1 cellular context compared by ENCODE assay signal in the genomic region with DNA sequence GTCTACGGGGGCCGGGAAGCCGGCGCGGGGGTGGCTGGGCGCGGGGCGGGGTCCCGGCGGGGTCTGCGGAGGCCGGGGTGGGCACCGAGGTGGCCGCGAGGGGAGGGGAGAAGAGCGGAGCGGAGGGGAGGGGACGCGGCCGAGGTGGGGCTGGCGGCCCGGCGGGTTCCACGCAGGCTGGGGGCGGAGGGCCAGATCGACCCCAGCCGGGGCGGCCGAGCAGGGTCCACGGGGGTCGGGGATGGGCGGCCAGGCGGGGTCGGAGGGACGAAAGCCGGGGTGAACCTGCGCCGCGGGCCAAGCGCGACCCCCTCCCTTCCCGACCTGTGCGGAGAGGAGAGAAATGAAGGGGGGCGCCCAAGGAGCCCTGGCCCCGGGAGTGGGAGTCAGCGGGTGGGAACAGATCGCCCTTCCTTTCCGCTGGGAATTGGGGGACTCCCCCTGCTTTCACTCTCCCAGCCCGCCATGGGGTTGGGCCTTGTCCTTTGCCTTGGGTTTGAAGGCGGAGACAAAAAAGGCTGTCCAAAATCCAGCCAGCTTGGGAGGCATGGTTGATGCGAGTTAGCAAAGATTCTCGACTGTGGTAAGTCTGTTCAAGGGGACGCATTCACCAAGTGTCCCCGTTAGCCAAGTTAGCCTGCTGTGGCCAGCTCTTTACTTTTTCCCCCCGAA.
TF ChIP-seq lines count a peak whose summit lies in the region.

No MANE protein-coding gene starts in this region.

TF ChIP-seq in HepG2, 621 proteins besides CTCF, POLR2A, EP300 and RAD21 (continued from another document and continues in another):
- TF ChIP-seq, protein P1, sequence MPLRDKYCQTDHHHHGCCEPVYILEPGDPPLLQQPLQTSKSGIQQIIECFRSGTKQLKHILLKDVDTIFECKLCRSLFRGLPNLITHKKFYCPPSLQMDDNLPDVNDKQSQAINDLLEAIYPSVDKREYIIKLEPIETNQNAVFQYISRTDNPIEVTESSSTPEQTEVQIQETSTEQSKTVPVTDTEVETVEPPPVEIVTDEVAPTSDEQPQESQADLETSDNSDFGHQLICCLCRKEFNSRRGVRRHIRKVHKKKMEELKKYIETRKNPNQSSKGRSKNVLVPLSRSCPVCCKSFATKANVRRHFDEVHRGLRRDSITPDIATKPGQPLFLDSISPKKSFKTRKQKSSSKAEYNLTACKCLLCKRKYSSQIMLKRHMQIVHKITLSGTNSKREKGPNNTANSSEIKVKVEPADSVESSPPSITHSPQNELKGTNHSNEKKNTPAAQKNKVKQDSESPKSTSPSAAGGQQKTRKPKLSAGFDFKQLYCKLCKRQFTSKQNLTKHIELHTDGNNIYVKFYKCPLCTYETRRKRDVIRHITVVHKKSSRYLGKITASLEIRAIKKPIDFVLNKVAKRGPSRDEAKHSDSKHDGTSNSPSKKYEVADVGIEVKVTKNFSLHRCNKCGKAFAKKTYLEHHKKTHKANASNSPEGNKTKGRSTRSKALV (CRISPR knock-in tag; IDR thresholded peaks at IDR 0.05): peak; percentile 36; the same call in 1 of the 2 replicates
- TF ChIP-seq, protein P2, sequence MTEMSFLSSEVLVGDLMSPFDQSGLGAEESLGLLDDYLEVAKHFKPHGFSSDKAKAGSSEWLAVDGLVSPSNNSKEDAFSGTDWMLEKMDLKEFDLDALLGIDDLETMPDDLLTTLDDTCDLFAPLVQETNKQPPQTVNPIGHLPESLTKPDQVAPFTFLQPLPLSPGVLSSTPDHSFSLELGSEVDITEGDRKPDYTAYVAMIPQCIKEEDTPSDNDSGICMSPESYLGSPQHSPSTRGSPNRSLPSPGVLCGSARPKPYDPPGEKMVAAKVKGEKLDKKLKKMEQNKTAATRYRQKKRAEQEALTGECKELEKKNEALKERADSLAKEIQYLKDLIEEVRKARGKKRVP (CRISPR knock-in tag; IDR thresholded peaks at IDR 0.05): no peak
- no peak for TF ChIP-seq TCF12 (IDR thresholded peaks at IDR 0.05)
- TF ChIP-seq TCF12 (CRISPR knock-in tag; IDR thresholded peaks at IDR 0.05): no peak
- TF ChIP-seq CREM (IDR thresholded peaks at IDR 0.05): no peak
- no peak for TF ChIP-seq CREM (CRISPR knock-in tag; IDR thresholded peaks at IDR 0.05)
- no peak for TF ChIP-seq REPIN1 (CRISPR knock-in tag; IDR thresholded peaks at IDR 0.05; ENCODE audit: borderline replicate concordance, low read depth)
- TF ChIP-seq, protein P3, sequence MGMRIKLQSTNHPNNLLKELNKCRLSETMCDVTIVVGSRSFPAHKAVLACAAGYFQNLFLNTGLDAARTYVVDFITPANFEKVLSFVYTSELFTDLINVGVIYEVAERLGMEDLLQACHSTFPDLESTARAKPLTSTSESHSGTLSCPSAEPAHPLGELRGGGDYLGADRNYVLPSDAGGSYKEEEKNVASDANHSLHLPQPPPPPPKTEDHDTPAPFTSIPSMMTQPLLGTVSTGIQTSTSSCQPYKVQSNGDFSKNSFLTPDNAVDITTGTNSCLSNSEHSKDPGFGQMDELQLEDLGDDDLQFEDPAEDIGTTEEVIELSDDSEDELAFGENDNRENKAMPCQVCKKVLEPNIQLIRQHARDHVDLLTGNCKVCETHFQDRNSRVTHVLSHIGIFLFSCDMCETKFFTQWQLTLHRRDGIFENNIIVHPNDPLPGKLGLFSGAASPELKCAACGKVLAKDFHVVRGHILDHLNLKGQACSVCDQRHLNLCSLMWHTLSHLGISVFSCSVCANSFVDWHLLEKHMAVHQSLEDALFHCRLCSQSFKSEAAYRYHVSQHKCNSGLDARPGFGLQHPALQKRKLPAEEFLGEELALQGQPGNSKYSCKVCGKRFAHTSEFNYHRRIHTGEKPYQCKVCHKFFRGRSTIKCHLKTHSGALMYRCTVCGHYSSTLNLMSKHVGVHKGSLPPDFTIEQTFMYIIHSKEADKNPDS (CRISPR knock-in tag; IDR thresholded peaks at IDR 0.05): no peak
- no peak for TF ChIP-seq ZSCAN9 (CRISPR knock-in tag; IDR thresholded peaks at IDR 0.05; ENCODE audit: borderline replicate concordance)
- TF ChIP-seq ZNF24 (IDR thresholded peaks at IDR 0.05): no peak
- no peak for TF ChIP-seq SP2 (CRISPR knock-in tag; IDR thresholded peaks at IDR 0.05)
- TF ChIP-seq, protein P4, sequence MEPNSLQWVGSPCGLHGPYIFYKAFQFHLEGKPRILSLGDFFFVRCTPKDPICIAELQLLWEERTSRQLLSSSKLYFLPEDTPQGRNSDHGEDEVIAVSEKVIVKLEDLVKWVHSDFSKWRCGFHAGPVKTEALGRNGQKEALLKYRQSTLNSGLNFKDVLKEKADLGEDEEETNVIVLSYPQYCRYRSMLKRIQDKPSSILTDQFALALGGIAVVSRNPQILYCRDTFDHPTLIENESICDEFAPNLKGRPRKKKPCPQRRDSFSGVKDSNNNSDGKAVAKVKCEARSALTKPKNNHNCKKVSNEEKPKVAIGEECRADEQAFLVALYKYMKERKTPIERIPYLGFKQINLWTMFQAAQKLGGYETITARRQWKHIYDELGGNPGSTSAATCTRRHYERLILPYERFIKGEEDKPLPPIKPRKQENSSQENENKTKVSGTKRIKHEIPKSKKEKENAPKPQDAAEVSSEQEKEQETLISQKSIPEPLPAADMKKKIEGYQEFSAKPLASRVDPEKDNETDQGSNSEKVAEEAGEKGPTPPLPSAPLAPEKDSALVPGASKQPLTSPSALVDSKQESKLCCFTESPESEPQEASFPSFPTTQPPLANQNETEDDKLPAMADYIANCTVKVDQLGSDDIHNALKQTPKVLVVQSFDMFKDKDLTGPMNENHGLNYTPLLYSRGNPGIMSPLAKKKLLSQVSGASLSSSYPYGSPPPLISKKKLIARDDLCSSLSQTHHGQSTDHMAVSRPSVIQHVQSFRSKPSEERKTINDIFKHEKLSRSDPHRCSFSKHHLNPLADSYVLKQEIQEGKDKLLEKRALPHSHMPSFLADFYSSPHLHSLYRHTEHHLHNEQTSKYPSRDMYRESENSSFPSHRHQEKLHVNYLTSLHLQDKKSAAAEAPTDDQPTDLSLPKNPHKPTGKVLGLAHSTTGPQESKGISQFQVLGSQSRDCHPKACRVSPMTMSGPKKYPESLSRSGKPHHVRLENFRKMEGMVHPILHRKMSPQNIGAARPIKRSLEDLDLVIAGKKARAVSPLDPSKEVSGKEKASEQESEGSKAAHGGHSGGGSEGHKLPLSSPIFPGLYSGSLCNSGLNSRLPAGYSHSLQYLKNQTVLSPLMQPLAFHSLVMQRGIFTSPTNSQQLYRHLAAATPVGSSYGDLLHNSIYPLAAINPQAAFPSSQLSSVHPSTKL (CRISPR knock-in tag; IDR thresholded peaks at IDR 0.05): no peak
- TF ChIP-seq, protein P5, sequence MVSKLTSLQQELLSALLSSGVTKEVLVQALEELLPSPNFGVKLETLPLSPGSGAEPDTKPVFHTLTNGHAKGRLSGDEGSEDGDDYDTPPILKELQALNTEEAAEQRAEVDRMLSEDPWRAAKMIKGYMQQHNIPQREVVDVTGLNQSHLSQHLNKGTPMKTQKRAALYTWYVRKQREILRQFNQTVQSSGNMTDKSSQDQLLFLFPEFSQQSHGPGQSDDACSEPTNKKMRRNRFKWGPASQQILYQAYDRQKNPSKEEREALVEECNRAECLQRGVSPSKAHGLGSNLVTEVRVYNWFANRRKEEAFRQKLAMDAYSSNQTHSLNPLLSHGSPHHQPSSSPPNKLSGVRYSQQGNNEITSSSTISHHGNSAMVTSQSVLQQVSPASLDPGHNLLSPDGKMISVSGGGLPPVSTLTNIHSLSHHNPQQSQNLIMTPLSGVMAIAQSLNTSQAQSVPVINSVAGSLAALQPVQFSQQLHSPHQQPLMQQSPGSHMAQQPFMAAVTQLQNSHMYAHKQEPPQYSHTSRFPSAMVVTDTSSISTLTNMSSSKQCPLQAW (CRISPR knock-in tag; IDR thresholded peaks at IDR 0.05): 0 out of 2 replicates have a peak, but pooled peaks have one; percentile 22
- no peak for TF ChIP-seq PAX8 (CRISPR knock-in tag; IDR thresholded peaks at IDR 0.05; ENCODE audit: borderline replicate concordance)
- no peak for TF ChIP-seq SMAD9 (CRISPR knock-in tag; IDR thresholded peaks at IDR 0.05)
- peak; percentile 58; the same call in 1 of the 2 replicates for TF ChIP-seq ZNF614 (CRISPR knock-in tag; IDR thresholded peaks at IDR 0.05; ENCODE audit: borderline replicate concordance)
- 0 out of 2 replicates have a peak, but pooled peaks have one; percentile 36 for TF ChIP-seq ZBTB1 (CRISPR knock-in tag; IDR thresholded peaks at IDR 0.05; ENCODE audit: borderline replicate concordance)
- TF ChIP-seq ZNF607 (CRISPR knock-in tag; IDR thresholded peaks at IDR 0.05; ENCODE audit: borderline replicate concordance): no peak
- no peak for TF ChIP-seq ZNF747 (CRISPR knock-in tag; IDR thresholded peaks at IDR 0.05; ENCODE audit: borderline replicate concordance)
- TF ChIP-seq ZNF180 (CRISPR knock-in tag; IDR thresholded peaks at IDR 0.05; ENCODE audit: borderline replicate concordance, low read depth): no peak
- no peak for TF ChIP-seq ZC3H13 (CRISPR knock-in tag; IDR thresholded peaks at IDR 0.05)
- TF ChIP-seq ARID2 (CRISPR knock-in tag; IDR thresholded peaks at IDR 0.05; ENCODE audit: borderline replicate concordance): no peak
- TF ChIP-seq HDAC6 (IDR thresholded peaks at IDR 0.05; ENCODE audit: low read depth, low read length): no peak
- no peak for TF ChIP-seq ZNF383 (CRISPR knock-in tag; IDR thresholded peaks at IDR 0.05; ENCODE audit: borderline replicate concordance)
- TF ChIP-seq ZNF251 (CRISPR knock-in tag; IDR thresholded peaks at IDR 0.05): no peak
- TF ChIP-seq, protein P6, sequence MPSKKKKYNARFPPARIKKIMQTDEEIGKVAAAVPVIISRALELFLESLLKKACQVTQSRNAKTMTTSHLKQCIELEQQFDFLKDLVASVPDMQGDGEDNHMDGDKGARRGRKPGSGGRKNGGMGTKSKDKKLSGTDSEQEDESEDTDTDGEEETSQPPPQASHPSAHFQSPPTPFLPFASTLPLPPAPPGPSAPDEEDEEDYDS (CRISPR knock-in tag; IDR thresholded peaks at IDR 0.05): no peak
- no peak for TF ChIP-seq ZNF788 (CRISPR knock-in tag; IDR thresholded peaks at IDR 0.05; ENCODE audit: borderline replicate concordance)
- no peak for TF ChIP-seq PTBP1 (IDR thresholded peaks at IDR 0.05; ENCODE audit: low read depth, low read length, poor library complexity, severe bottlenecking)
- no peak for TF ChIP-seq ZNF143 (CRISPR knock-in tag; IDR thresholded peaks at IDR 0.05)
- TF ChIP-seq, protein P7, sequence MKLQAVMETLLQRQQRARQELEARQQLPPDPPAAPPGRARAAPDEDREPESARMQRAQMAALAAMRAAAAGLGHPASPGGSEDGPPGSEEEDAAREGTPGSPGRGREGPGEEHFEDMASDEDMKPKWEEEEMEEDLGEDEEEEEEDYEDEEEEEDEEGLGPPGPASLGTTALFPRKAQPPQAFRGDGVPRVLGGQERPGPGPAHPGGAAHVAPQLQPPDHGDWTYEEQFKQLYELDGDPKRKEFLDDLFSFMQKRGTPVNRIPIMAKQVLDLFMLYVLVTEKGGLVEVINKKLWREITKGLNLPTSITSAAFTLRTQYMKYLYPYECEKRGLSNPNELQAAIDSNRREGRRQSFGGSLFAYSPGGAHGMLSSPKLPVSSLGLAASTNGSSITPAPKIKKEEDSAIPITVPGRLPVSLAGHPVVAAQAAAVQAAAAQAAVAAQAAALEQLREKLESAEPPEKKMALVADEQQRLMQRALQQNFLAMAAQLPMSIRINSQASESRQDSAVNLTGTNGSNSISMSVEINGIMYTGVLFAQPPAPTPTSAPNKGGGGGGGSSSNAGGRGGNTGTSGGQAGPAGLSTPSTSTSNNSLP (IDR thresholded peaks at IDR 0.05; ENCODE audit: low read depth, low read length): no peak
- peak; percentile 20; the same call in 1 of the 2 replicates for TF ChIP-seq YEATS4 (CRISPR knock-in tag; IDR thresholded peaks at IDR 0.05; ENCODE audit: borderline replicate concordance)
- no peak for TF ChIP-seq ZNF282 (IDR thresholded peaks at IDR 0.05; ENCODE audit: partially characterized antibody)
- no peak for TF ChIP-seq RAD51 (IDR thresholded peaks at IDR 0.05; ENCODE audit: borderline replicate concordance)
- TF ChIP-seq, protein P8, sequence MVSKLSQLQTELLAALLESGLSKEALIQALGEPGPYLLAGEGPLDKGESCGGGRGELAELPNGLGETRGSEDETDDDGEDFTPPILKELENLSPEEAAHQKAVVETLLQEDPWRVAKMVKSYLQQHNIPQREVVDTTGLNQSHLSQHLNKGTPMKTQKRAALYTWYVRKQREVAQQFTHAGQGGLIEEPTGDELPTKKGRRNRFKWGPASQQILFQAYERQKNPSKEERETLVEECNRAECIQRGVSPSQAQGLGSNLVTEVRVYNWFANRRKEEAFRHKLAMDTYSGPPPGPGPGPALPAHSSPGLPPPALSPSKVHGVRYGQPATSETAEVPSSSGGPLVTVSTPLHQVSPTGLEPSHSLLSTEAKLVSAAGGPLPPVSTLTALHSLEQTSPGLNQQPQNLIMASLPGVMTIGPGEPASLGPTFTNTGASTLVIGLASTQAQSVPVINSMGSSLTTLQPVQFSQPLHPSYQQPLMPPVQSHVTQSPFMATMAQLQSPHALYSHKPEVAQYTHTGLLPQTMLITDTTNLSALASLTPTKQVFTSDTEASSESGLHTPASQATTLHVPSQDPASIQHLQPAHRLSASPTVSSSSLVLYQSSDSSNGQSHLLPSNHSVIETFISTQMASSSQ (IDR thresholded peaks at IDR 0.05; ENCODE audit: low read depth): no peak
- TF ChIP-seq, protein P8 (CRISPR knock-in tag; IDR thresholded peaks at IDR 0.05; ENCODE audit: borderline replicate concordance): 0 out of 2 replicates have a peak, but pooled peaks have one; percentile 21
- TF ChIP-seq, protein P9, sequence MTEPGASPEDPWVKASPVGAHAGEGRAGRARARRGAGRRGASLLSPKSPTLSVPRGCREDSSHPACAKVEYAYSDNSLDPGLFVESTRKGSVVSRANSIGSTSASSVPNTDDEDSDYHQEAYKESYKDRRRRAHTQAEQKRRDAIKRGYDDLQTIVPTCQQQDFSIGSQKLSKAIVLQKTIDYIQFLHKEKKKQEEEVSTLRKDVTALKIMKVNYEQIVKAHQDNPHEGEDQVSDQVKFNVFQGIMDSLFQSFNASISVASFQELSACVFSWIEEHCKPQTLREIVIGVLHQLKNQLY (CRISPR knock-in tag; IDR thresholded peaks at IDR 0.05): no peak
- no peak for TF ChIP-seq TP53 (CRISPR knock-in tag; conservative IDR thresholded peaks at IDR 0.05)
